In genomic region chr1:38860464-38860816, GRCh38 we compare ENCODE assay signal across 9 cellular contexts. TPM values are rescaled to one million over a fixed set of nuclear protein-coding genes. Genes with fewer than 3 reads are reported as not detected.
DNase-seq lines count a peak whose midpoint lies in the region; ATAC-seq and TF ChIP-seq lines count a peak whose summit lies in the region.
"Had no signal": no experiment of that assay in that cellular context is flagged by ENCODE, and none has a peak within 500 bp of the region (broad histone marks: within the 10 kb centered on the region; RNA-seq: fewer than 3 reads in every experiment).

No MANE protein-coding gene starts in this region.

- in situ Hi-C loops in astrocyte of the spinal cord (cut with HindIII; ENCODE audit: low sequenced_read_pairs) = no loop called here

- H3K36me3 Mint-ChIP-seq in stimulated activated naive CD8-positive, alpha-beta T cell treated with anti-CD3 and anti-CD28 coated beads, Interleukin-15, Interleukin-2, amounts not matched to agents 100 ng/mL and 50 ng/mL, for 24 hours (ENCODE audit: low read depth) = peaks cover 38% of the 10 kb centered on the region

- peaks cover 37% of the 10 kb centered on the region for H3K4me1 Mint-ChIP-seq in stimulated activated naive CD8-positive, alpha-beta T cell treated with anti-CD3 and anti-CD28 coated beads, Interleukin-15, Interleukin-2, amounts not matched to agents 100 ng/mL and 50 ng/mL, for 24 hours (ENCODE audit: low read depth)

- no peak for DNase-seq in stimulated activated naive CD8-positive, alpha-beta T cell treated with anti-CD3 and anti-CD28 coated beads, Interleukin-15, Interleukin-2, amounts not matched to agents 100 U/mL and 50 U/mL, for 24 hours
- DNase-seq in astrocyte of the spinal cord (ENCODE audit: low read depth, low spot score) (peak; percentile 20), lung (ENCODE audit: low spot score) (no peak), uterus (no peak), GDM1 (lab: John Stamatoyannopoulos, UW) (no peak), posterior vena cava (ENCODE audit: low spot score) (no peak)

- H3K27me3 ChIP-seq in lung (ENCODE audit: control insufficient read depth, insufficient read depth) (no peaks in the 10 kb centered on the region), uterus (no peaks in the 10 kb centered on the region)

- no peaks in the 10 kb centered on the region for H3K9me3 ChIP-seq in lung (ENCODE audit: control insufficient read depth in 2 of 2, insufficient read depth in 1 of 2, low read length in 1 of 2)
- H3K9me3 ChIP-seq in uterus = no peaks in the 10 kb centered on the region

- peak overlapping the region; percentile 87 for H3K4me3 ChIP-seq in astrocyte of the spinal cord (ENCODE audit: low read depth, low read length)
- peak overlapping the region; percentile 71 for H3K4me3 ChIP-seq in lung
- H3K4me3 ChIP-seq in uterus = peak overlapping the region; percentile 87 to 99

- WGBS in lung, 2 donors = 9 to 12% methylated on average over 6 of the region's 6 CpGs

- TF ChIP-seq CTCF in astrocyte of the spinal cord (IDR thresholded peaks at IDR 0.05; ENCODE audit: low read depth, low read length) (no peak), lung (IDR thresholded peaks at IDR 0.05; ENCODE audit: control extremely low read depth, extremely low read depth) (no peak), uterus (IDR thresholded peaks at IDR 0.05) (no peak)

- peak overlapping the region; percentile 87 for H3K27ac Mint-ChIP-seq in stimulated activated naive CD8-positive, alpha-beta T cell treated with anti-CD3 and anti-CD28 coated beads, Interleukin-15, Interleukin-2, amounts not matched to agents 100 ng/mL and 50 ng/mL, for 24 hours

- H3K27ac ChIP-seq in lung (ENCODE audit: low read depth in 1 of 2, low read length in 1 of 2) (peak overlapping the region; percentile 58 to 60), uterus (peak overlapping the region; percentile 81 to 83)

- no peak for ATAC-seq in stimulated activated naive CD8-positive, alpha-beta T cell treated with anti-CD3 and anti-CD28 coated beads, Interleukin-15, Interleukin-2, amounts not matched to agents 100 U/mL and 50 U/mL, for 24 hours
- ATAC-seq in lung (ENCODE audit: insufficient read depth, low FRiP score) (no peak), HG02973 (IDR thresholded peaks at IDR 0.05; ENCODE audit: unreplicated experiment) (no peak)

- H3K4me1 ChIP-seq in lung (ENCODE audit: control insufficient read depth in 2 of 2, insufficient read depth in 2 of 2, low read length in 2 of 2) (peaks cover 6 to 19% of the 10 kb centered on the region in 2 donors), uterus (peaks cover 0 to 4% of the 10 kb centered on the region in 2 donors)

- H3K4me3 Mint-ChIP-seq in stimulated activated naive CD8-positive, alpha-beta T cell treated with anti-CD3 and anti-CD28 coated beads, Interleukin-15, Interleukin-2, amounts not matched to agents 100 ng/mL and 50 ng/mL, for 24 hours = peak overlapping the region; percentile 93

- H3K36me3 ChIP-seq in lung (ENCODE audit: control insufficient read depth in 2 of 2, insufficient read depth in 2 of 2, low read length in 2 of 2) (peaks cover 6% of the 10 kb centered on the region in 2 donors), uterus (no peaks in the 10 kb centered on the region)

- TF ChIP-seq POLR2A in uterus (IDR thresholded peaks at IDR 0.05) = no peak

- no peaks in the 10 kb centered on the region for H3K27me3 Mint-ChIP-seq in stimulated activated naive CD8-positive, alpha-beta T cell treated with anti-CD3 and anti-CD28 coated beads, Interleukin-15, Interleukin-2, amounts not matched to agents 100 ng/mL and 50 ng/mL, for 24 hours

- no peaks in the 10 kb centered on the region for H3K9me3 Mint-ChIP-seq in stimulated activated naive CD8-positive, alpha-beta T cell treated with anti-CD3 and anti-CD28 coated beads, Interleukin-15, Interleukin-2, amounts not matched to agents 100 ng/mL and 50 ng/mL, for 24 hours

- intact Hi-C loops in uterus (cut with DNase I; ENCODE audit: low total_unique reads) = no loop called here
- intact Hi-C loops in posterior vena cava (cut with DNase I) = no loop called here

RNA-seq across cellular contexts. Expression of gene RRAGC, which starts 0.9 kb away (rescaled TPM):
- total RNA-seq in lung (10 to 100 TPM; 28.1 to 32.1 TPM), uterus (10 to 100 TPM in 3 of 4 donors, 1 to 10 TPM in 1; 7.2 to 29.5 (median 20.4) TPM), posterior vena cava (10 to 100 TPM; 29.2 to 37.2 TPM)
- 10 to 100 TPM; 13.0 to 25.8 TPM for polyA plus RNA-seq in lung

RNA-seq across cellular contexts. Expression of gene MYCBP, which starts 12.7 kb away (rescaled TPM):
- total RNA-seq in lung (10 to 100 TPM; 12.8 to 26.6 TPM), uterus (10 to 100 TPM; 10.7 to 38.7 (median 17.7) TPM), posterior vena cava (10 to 100 TPM; 10.2 to 12.1 TPM)
- 10 to 100 TPM; 11.2 to 15.1 TPM for polyA plus RNA-seq in lung

RNA-seq across cellular contexts. Expression of gene GJA9, which starts 20.9 kb away (rescaled TPM):
- total RNA-seq in lung (not detected), uterus (not detected), posterior vena cava (not detected)
- under 1 TPM; 0.04 to 0.05 TPM for polyA plus RNA-seq in lung
- total RNA-seq: lung microvascular endothelial cell had no signal
